13 cellular contexts compared by ENCODE assay signal in genomic region chr2:105786231-105787230, GRCh38. TPM values are rescaled to one million over a fixed set of nuclear protein-coding genes. Genes with fewer than 3 reads are reported as not detected.
A peak's percentile ranks its signal among the peaks of the same experiment; 100 is the strongest.
DNase-seq lines count a peak whose midpoint lies in the region; ATAC-seq and TF ChIP-seq lines count a peak whose summit lies in the region.
"Had no signal": no experiment of that assay in that cellular context is flagged by ENCODE, and none has a peak within 500 bp of the region (broad histone marks: within the 10 kb centered on the region; RNA-seq: fewer than 3 reads in every experiment).

No MANE protein-coding gene starts in this region.

- H3K4me3 Mint-ChIP-seq in CD4-positive, alpha-beta memory T cell = peak overlapping the region; percentile 27 to 91 (median 74)
- peak overlapping the region; percentile 20 for H3K4me3 Mint-ChIP-seq in activated CD8-positive, alpha-beta T cell treated with anti-CD3 and anti-CD28 coated beads, Interleukin-2, amount 10 ng/mL, durations not matched to agents 7 days and 5 days
- H3K4me3 Mint-ChIP-seq in natural killer cell treated with Interleukin-12 subunit alpha and Interleukin-12 subunit beta and Interleukin-15 and Interleukin-18, amount 100 ng/mL, for 72 hours = peak overlapping the region; percentile 77
- H3K4me3 Mint-ChIP-seq: neural progenitor cell had no signal

- no peaks in the 10 kb centered on the region for H3K9me3 Mint-ChIP-seq in CD4-positive, alpha-beta memory T cell
- H3K9me3 Mint-ChIP-seq in activated CD8-positive, alpha-beta T cell treated with anti-CD3 and anti-CD28 coated beads, Interleukin-2, amount 10 ng/mL, durations not matched to agents 7 days and 5 days (ENCODE audit: insufficient read depth) = no peaks in the 10 kb centered on the region
- H3K9me3 Mint-ChIP-seq in natural killer cell treated with Interleukin-12 subunit alpha and Interleukin-12 subunit beta and Interleukin-15 and Interleukin-18, amount 100 ng/mL, for 72 hours = no peaks in the 10 kb centered on the region

- H3K4me1 Mint-ChIP-seq in CD4-positive, alpha-beta memory T cell = peaks cover 80 to 100% (median 92%) of the 10 kb centered on the region in 4 donors
- peaks cover 97% of the 10 kb centered on the region for H3K4me1 Mint-ChIP-seq in activated CD8-positive, alpha-beta T cell treated with anti-CD3 and anti-CD28 coated beads, Interleukin-2, amount 10 ng/mL, durations not matched to agents 7 days and 5 days (ENCODE audit: low read depth)
- peaks cover 55 to 66% of the 10 kb centered on the region in 2 donors for H3K4me1 Mint-ChIP-seq in natural killer cell treated with Interleukin-12 subunit alpha and Interleukin-12 subunit beta and Interleukin-15 and Interleukin-18, amount 100 ng/mL, for 72 hours (ENCODE audit: low read depth in 2 of 2)

- intact Hi-C loops in CD4-positive, alpha-beta memory T cell (cut with micrococcal nuclease) = no loop called here

- CTCF ChIA-PET in CD4-positive, alpha-beta memory T cell (lab: Charles Lee; ENCODE audit: partially characterized antibody) = interaction anchor here (0.6 to 9.8 kb wide), 42 partner anchors 9 to 417 kb away, joined by 3 to 280 read pairs (median 6); partner anchors contain the start of gene NCK2
- CTCF ChIA-PET in activated CD8-positive, alpha-beta T cell treated with anti-CD3 and anti-CD28 coated beads, Interleukin-2, amount 10 ng/mL, durations not matched to agents 7 days and 5 days (lab: Charles Lee) = interaction anchor here (0.8 to 6.3 kb wide), 16 partner anchors 10 to 308 kb away, joined by 3 to 54 read pairs (median 4); no protein-coding TSS in a partner anchor

- POLR2A ChIA-PET in CD4-positive, alpha-beta memory T cell (lab: Charles Lee; ENCODE audit: partially characterized antibody) = interaction anchor here (0.9 to 4.4 kb wide), 17 partner anchors 8 to 311 kb away, joined by 3 to 33 read pairs (median 8); no protein-coding TSS in a partner anchor
- POLR2A ChIA-PET in activated CD8-positive, alpha-beta T cell treated with anti-CD3 and anti-CD28 coated beads, Interleukin-2, amount 10 ng/mL, durations not matched to agents 7 days and 5 days (lab: Charles Lee) = interaction anchor here (0.6 to 2.4 kb wide), 7 partner anchors 9 to 40 kb away, joined by 3 to 10 read pairs (median 7); no protein-coding TSS in a partner anchor

- peak overlapping the region; percentile 88 to 97 (median 94) for H3K27ac Mint-ChIP-seq in CD4-positive, alpha-beta memory T cell
- H3K27ac Mint-ChIP-seq in activated CD8-positive, alpha-beta T cell treated with anti-CD3 and anti-CD28 coated beads, Interleukin-2, amount 10 ng/mL, durations not matched to agents 7 days and 5 days = peak overlapping the region; percentile 92
- H3K27ac Mint-ChIP-seq in natural killer cell treated with Interleukin-12 subunit alpha and Interleukin-12 subunit beta and Interleukin-15 and Interleukin-18, amount 100 ng/mL, for 72 hours = peak overlapping the region; percentile 80 to 90
- H3K27ac Mint-ChIP-seq: neural progenitor cell had no signal

- peaks cover 99% of the 10 kb centered on the region for H3K4me1 ChIP-seq in CD4-positive, alpha-beta memory T cell (ENCODE audit: insufficient read depth, low read length)

- no peaks in the 10 kb centered on the region for H3K36me3 ChIP-seq in CD4-positive, alpha-beta memory T cell (ENCODE audit: insufficient read depth, low read length)
- H3K36me3 ChIP-seq: neural progenitor cell, suprapubic skin had no signal

- DNase-seq in CD4-positive, alpha-beta memory T cell = peak in 1 of 5 donors; percentile 50
- DNase-seq in HL-60 (ENCODE audit: low read depth in 1 of 2, low spot score in 1 of 2) (peak in 1 of 2 experiments; percentile 78), cerebellum (ENCODE audit: low spot score) (no peak), pons (ENCODE audit: low spot score) (no peak)
- peak; percentile 63 for DNase-seq in activated CD8-positive, alpha-beta T cell treated with anti-CD3 and anti-CD28 coated beads, Interleukin-2, amount 10 ng/mL, durations not matched to agents 7 days and 5 days
- no peak for DNase-seq in natural killer cell treated with Interleukin-12 subunit alpha and Interleukin-12 subunit beta and Interleukin-15 and Interleukin-18, amount 100 ng/mL, for 72 hours (ENCODE audit: low spot score)
- DNase-seq in stimulated activated CD4-positive, alpha-beta T cell treated with anti-CD3 and anti-CD28 coated beads, Interleukin-12 subunit alpha, Interleukin-12 subunit beta, amount 100 ng/mL, for 4 hours = no peak
- DNase-seq: amygdala, NCI-H82, T-helper 9 cell had no signal

- H3K36me3 Mint-ChIP-seq in CD4-positive, alpha-beta memory T cell = peaks cover 10 to 37% of the 10 kb centered on the region in 2 donors
- H3K36me3 Mint-ChIP-seq in activated CD8-positive, alpha-beta T cell treated with anti-CD3 and anti-CD28 coated beads, Interleukin-2, amount 10 ng/mL, durations not matched to agents 7 days and 5 days (ENCODE audit: low read depth) = peaks cover 50% of the 10 kb centered on the region
- H3K36me3 Mint-ChIP-seq in natural killer cell treated with Interleukin-12 subunit alpha and Interleukin-12 subunit beta and Interleukin-15 and Interleukin-18, amount 100 ng/mL, for 72 hours = no peaks in the 10 kb centered on the region

- peak; percentile 18 for ATAC-seq in activated CD8-positive, alpha-beta T cell treated with anti-CD3 and anti-CD28 coated beads, Interleukin-2, amount 10 ng/mL, durations not matched to agents 7 days and 5 days
- peak; percentile 61 to 70 for ATAC-seq in natural killer cell treated with Interleukin-12 subunit alpha and Interleukin-12 subunit beta and Interleukin-15 and Interleukin-18, amount 100 ng/mL, for 72 hours
- no peak for ATAC-seq in GM19351 (IDR thresholded peaks at IDR 0.05; ENCODE audit: unreplicated experiment)

- H3K9me3 ChIP-seq in CD4-positive, alpha-beta memory T cell (ENCODE audit: control insufficient read depth in 1 of 2, low read length in 2 of 2) = no peaks in the 10 kb centered on the region
- H3K9me3 ChIP-seq: suprapubic skin had no signal

- H3K27me3 ChIP-seq in CD4-positive, alpha-beta memory T cell (ENCODE audit: insufficient read depth, low read length) = no peaks in the 10 kb centered on the region
- no peaks in the 10 kb centered on the region for H3K27me3 ChIP-seq in HL-60 (ENCODE audit: insufficient read depth, poor library complexity, severe bottlenecking)
- H3K27me3 ChIP-seq: neural progenitor cell, suprapubic skin had no signal

- H3K27me3 Mint-ChIP-seq in CD4-positive, alpha-beta memory T cell = no peaks in the 10 kb centered on the region
- H3K27me3 Mint-ChIP-seq in activated CD8-positive, alpha-beta T cell treated with anti-CD3 and anti-CD28 coated beads, Interleukin-2, amount 10 ng/mL, durations not matched to agents 7 days and 5 days (ENCODE audit: low read depth) = no peaks in the 10 kb centered on the region
- no peaks in the 10 kb centered on the region for H3K27me3 Mint-ChIP-seq in natural killer cell treated with Interleukin-12 subunit alpha and Interleukin-12 subunit beta and Interleukin-15 and Interleukin-18, amount 100 ng/mL, for 72 hours

- H3K4me3 ChIP-seq in CD4-positive, alpha-beta memory T cell (ENCODE audit: low read length in 2 of 2) = peak overlapping the region in 1 of 2 donors; percentile 33
- H3K4me3 ChIP-seq in HL-60 (replicated peaks; ENCODE audit: insufficient read depth, low read length) = no peak overlapping the region
- H3K4me3 ChIP-seq: neural progenitor cell, suprapubic skin had no signal

- TF ChIP-seq CTCF in HL-60 (IDR thresholded peaks at IDR 0.05; ENCODE audit: insufficient read depth, low read length) = no peak

- peak overlapping the region; percentile 67 for H3K27ac ChIP-seq in CD4-positive, alpha-beta memory T cell (ENCODE audit: low read depth, low read length)
- H3K27ac ChIP-seq in HL-60 (replicated peaks) = peak overlapping the region; percentile 63
- H3K27ac ChIP-seq: neural progenitor cell, suprapubic skin had no signal

RNA-seq across cellular contexts. Expression of gene NCK2, which starts 41.8 kb away (rescaled TPM):
- 10 to 100 TPM; 98.1 to 98.6 TPM for total RNA-seq in CD4-positive, alpha-beta memory T cell
- 10 to 100 TPM; 58.0 to 76.6 TPM for polyA plus RNA-seq in CD4-positive, alpha-beta memory T cell
- 10 to 100 TPM; 60.7 to 61.3 TPM for total RNA-seq in activated CD8-positive, alpha-beta T cell treated with anti-CD3 and anti-CD28 coated beads, Interleukin-2, amount 10 ng/mL, durations not matched to agents 7 days and 5 days
- total RNA-seq in natural killer cell treated with Interleukin-12 subunit alpha and Interleukin-12 subunit beta and Interleukin-15 and Interleukin-18, amount 100 ng/mL, for 72 hours = 10 to 100 TPM; 44.7 to 47.4 TPM
- total RNA-seq in cerebellum = 38.6 TPM

Comparison
In these comparisons a context has a peak if more than half of its experiments do, and no peak if none do; other contexts are left out.
1. H3K4me3 Mint-ChIP-seq: peak in every context shown above with its lines; median percentile 77 in natural killer cell treated with Interleukin-12 subunit alpha and Interleukin-12 subunit beta and Interleukin-15 and Interleukin-18, amount 100 ng/mL, for 72 hours; 74 in CD4-positive, alpha-beta memory T cell; 20 in activated CD8-positive, alpha-beta T cell treated with anti-CD3 and anti-CD28 coated beads, Interleukin-2, amount 10 ng/mL, durations not matched to agents 7 days and 5 days.